8 cellular contexts compared by ENCODE assay signal in genomic region chr13:50244913-50245574, GRCh38.
DNase-seq lines count a peak whose midpoint lies in the region; ATAC-seq and TF ChIP-seq lines count a peak whose summit lies in the region.

No MANE protein-coding gene starts in this region.

- no peaks in the 10 kb centered on the region for H3K4me1 ChIP-seq in right atrium auricular region

- DNase-seq in AG08395 (ENCODE audit: low spot score) (peak; percentile 85), SIG-M5 treated with dmso at 0.1 percent for 504 hours (lab: John Stamatoyannopoulos, UW; ENCODE audit: unreplicated experiment) (peak; percentile 74), cardiac fibroblast (ENCODE audit: low read depth in 2 of 2) (peak; percentile 50 to 91), skeletal muscle cell (ENCODE audit: low read depth) (peak; percentile 74), right atrium auricular region (ENCODE audit: low spot score) (no peak), NCI-H1694 treated with DMSO at 0.1 percent for 48 hours (lab: John Stamatoyannopoulos, UW) (no peak)

- ATAC-seq in GM18907 (IDR thresholded peaks at IDR 0.05; ENCODE audit: unreplicated experiment): peak; percentile 94
- peak; percentile 84 for ATAC-seq in HG03103 (IDR thresholded peaks at IDR 0.05; ENCODE audit: low read depth, unreplicated experiment)

- H3K27ac ChIP-seq in right atrium auricular region: no peak overlapping the region

- H3K9me3 ChIP-seq in right atrium auricular region: no peaks in the 10 kb centered on the region

- H3K4me3 ChIP-seq in cardiac fibroblast (replicated peaks in 1 of 2; ENCODE audit: low read depth in 2 of 2, low read length in 2 of 2) (no peak overlapping the region), skeletal muscle cell (ENCODE audit: low read depth, low read length) (no peak overlapping the region), right atrium auricular region (no peak overlapping the region)

- TF ChIP-seq CTCF in cardiac fibroblast (IDR thresholded peaks at IDR 0.05; ENCODE audit: low read depth, low read length) (no peak), right atrium auricular region (IDR thresholded peaks at IDR 0.05) (no peak)

- H3K27me3 ChIP-seq in right atrium auricular region: no peaks in the 10 kb centered on the region

- H3K36me3 ChIP-seq in right atrium auricular region: no peaks in the 10 kb centered on the region

Comparison
In these comparisons a context has a peak if more than half of its experiments do, and no peak if none do; other contexts are left out.
1. DNase-seq: peak in AG08395 (single experiment), SIG-M5 treated with dmso at 0.1 percent for 504 hours (single experiment), cardiac fibroblast (2 of 2) and skeletal muscle cell (single experiment); none in right atrium auricular region (single experiment) and NCI-H1694 treated with DMSO at 0.1 percent for 48 hours (single experiment).